ENCODE assay signal across 8 cellular contexts in genomic region chr22:42078469-42079318, GRCh38. TPM values are rescaled to one million over a fixed set of nuclear protein-coding genes. Genes with fewer than 3 reads are reported as not detected.
DNase-seq lines count a peak whose midpoint lies in the region; ATAC-seq and TF ChIP-seq lines count a peak whose summit lies in the region.

No MANE protein-coding gene starts in this region.

- H3K9me3 Mint-ChIP-seq in stimulated activated naive CD8-positive, alpha-beta T cell treated with anti-CD3 and anti-CD28 coated beads, Interleukin-15, Interleukin-2, amounts not matched to agents 100 ng/mL and 50 ng/mL, for 24 hours, result no peaks in the 10 kb centered on the region
- H3K9me3 Mint-ChIP-seq in natural killer cell treated with Interleukin-12 subunit alpha and Interleukin-12 subunit beta and Interleukin-15 and Interleukin-18, amount 100 ng/mL, for 72 hours, result no peaks in the 10 kb centered on the region

- ATAC-seq in stimulated activated naive CD8-positive, alpha-beta T cell treated with anti-CD3 and anti-CD28 coated beads, Interleukin-15, Interleukin-2, amounts not matched to agents 100 U/mL and 50 U/mL, for 24 hours, result no peak
- ATAC-seq in natural killer cell treated with Interleukin-12 subunit alpha and Interleukin-12 subunit beta and Interleukin-15 and Interleukin-18, amount 100 ng/mL, for 72 hours, result no peak

- no peaks in the 10 kb centered on the region for H3K27me3 Mint-ChIP-seq in stimulated activated naive CD8-positive, alpha-beta T cell treated with anti-CD3 and anti-CD28 coated beads, Interleukin-15, Interleukin-2, amounts not matched to agents 100 ng/mL and 50 ng/mL, for 24 hours
- H3K27me3 Mint-ChIP-seq in natural killer cell treated with Interleukin-12 subunit alpha and Interleukin-12 subunit beta and Interleukin-15 and Interleukin-18, amount 100 ng/mL, for 72 hours, result no peaks in the 10 kb centered on the region

- TF ChIP-seq CTCF in RWPE1 (conservative IDR thresholded peaks at IDR 0.05; ENCODE audit: low read depth), result no peak
- TF ChIP-seq CTCF in epithelial cell of proximal tubule (conservative IDR thresholded peaks at IDR 0.05; ENCODE audit: low read depth, low read length), result no peak

- CTCF ChIA-PET in RWPE1 (lab: Yijun Ruan, JAX), result interaction anchor here (0.7 to 0.9 kb wide), 2 partner anchors 11 to 207 kb away, joined by 3 read pairs; partner anchors contain the start of gene NDUFA6

- peaks cover 40% of the 10 kb centered on the region for H3K4me1 Mint-ChIP-seq in stimulated activated naive CD8-positive, alpha-beta T cell treated with anti-CD3 and anti-CD28 coated beads, Interleukin-15, Interleukin-2, amounts not matched to agents 100 ng/mL and 50 ng/mL, for 24 hours (ENCODE audit: low read depth)
- H3K4me1 Mint-ChIP-seq in natural killer cell treated with Interleukin-12 subunit alpha and Interleukin-12 subunit beta and Interleukin-15 and Interleukin-18, amount 100 ng/mL, for 72 hours (ENCODE audit: low read depth in 2 of 2), result peaks cover 24 to 28% of the 10 kb centered on the region in 2 donors

- H3K4me3 Mint-ChIP-seq in stimulated activated naive CD8-positive, alpha-beta T cell treated with anti-CD3 and anti-CD28 coated beads, Interleukin-15, Interleukin-2, amounts not matched to agents 100 ng/mL and 50 ng/mL, for 24 hours, result peak overlapping the region; percentile 96
- peak overlapping the region; percentile 98 for H3K4me3 Mint-ChIP-seq in natural killer cell treated with Interleukin-12 subunit alpha and Interleukin-12 subunit beta and Interleukin-15 and Interleukin-18, amount 100 ng/mL, for 72 hours

- H3K27ac ChIP-seq in RWPE1, result peak overlapping the region; percentile 90

- POLR2A ChIA-PET in RWPE1 (lab: Yijun Ruan, JAX; ENCODE audit: low non-redundant PET), result no interaction called here

- peak overlapping the region; percentile 58 for H3K4me3 ChIP-seq in epithelial cell of proximal tubule (ENCODE audit: low read depth, low read length)

- DNase-seq in stimulated activated naive CD8-positive, alpha-beta T cell treated with anti-CD3 and anti-CD28 coated beads, Interleukin-15, Interleukin-2, amounts not matched to agents 100 U/mL and 50 U/mL, for 24 hours, result no peak
- DNase-seq in RWPE1 (ENCODE audit: low spot score) (no peak), epithelial cell of proximal tubule (ENCODE audit: low read depth) (no peak), activated gamma-delta T cell (lab: John Stamatoyannopoulos, UW) (no peak), NCI-H526 treated with DMSO at 0.1 percent for 48 hours (lab: John Stamatoyannopoulos, UW) (no peak), GF-D8 (lab: John Stamatoyannopoulos, UW) (no peak)
- DNase-seq in natural killer cell treated with Interleukin-12 subunit alpha and Interleukin-12 subunit beta and Interleukin-15 and Interleukin-18, amount 100 ng/mL, for 72 hours (ENCODE audit: low spot score), result no peak

- H3K36me3 Mint-ChIP-seq in stimulated activated naive CD8-positive, alpha-beta T cell treated with anti-CD3 and anti-CD28 coated beads, Interleukin-15, Interleukin-2, amounts not matched to agents 100 ng/mL and 50 ng/mL, for 24 hours (ENCODE audit: low read depth), result peaks cover 16% of the 10 kb centered on the region
- peaks cover 6% of the 10 kb centered on the region for H3K36me3 Mint-ChIP-seq in natural killer cell treated with Interleukin-12 subunit alpha and Interleukin-12 subunit beta and Interleukin-15 and Interleukin-18, amount 100 ng/mL, for 72 hours

- peak overlapping the region; percentile 93 for H3K27ac Mint-ChIP-seq in stimulated activated naive CD8-positive, alpha-beta T cell treated with anti-CD3 and anti-CD28 coated beads, Interleukin-15, Interleukin-2, amounts not matched to agents 100 ng/mL and 50 ng/mL, for 24 hours
- H3K27ac Mint-ChIP-seq in natural killer cell treated with Interleukin-12 subunit alpha and Interleukin-12 subunit beta and Interleukin-15 and Interleukin-18, amount 100 ng/mL, for 72 hours, result peak overlapping the region; percentile 99

RNA-seq across cellular contexts. Expression of gene SMDT1, which starts 0.8 kb away (rescaled TPM):
- 1.1 and 3.0 TPM in 2 replicates for total RNA-seq in epithelial cell of proximal tubule
- total RNA-seq in natural killer cell treated with Interleukin-12 subunit alpha and Interleukin-12 subunit beta and Interleukin-15 and Interleukin-18, amount 100 ng/mL, for 72 hours, result 10 to 100 TPM; 41.6 to 77.5 TPM

RNA-seq across cellular contexts. Expression of gene PHETA2, which starts 4.6 kb away (rescaled TPM):
- 10.9 and 11.2 TPM in 2 replicates for total RNA-seq in epithelial cell of proximal tubule
- total RNA-seq in natural killer cell treated with Interleukin-12 subunit alpha and Interleukin-12 subunit beta and Interleukin-15 and Interleukin-18, amount 100 ng/mL, for 72 hours, result 1 to 10 TPM; 1.5 TPM

RNA-seq across cellular contexts. Expression of gene NAGA, which starts 8.1 kb away (rescaled TPM):
- 38.9 and 41.2 TPM in 2 replicates for total RNA-seq in epithelial cell of proximal tubule
- total RNA-seq in natural killer cell treated with Interleukin-12 subunit alpha and Interleukin-12 subunit beta and Interleukin-15 and Interleukin-18, amount 100 ng/mL, for 72 hours, result 10 to 100 TPM; 22.6 to 24.2 TPM

RNA-seq across cellular contexts. Expression of gene NDUFA6, which starts 11.9 kb away (rescaled TPM):
- total RNA-seq in epithelial cell of proximal tubule, result 91.0 and 108 TPM in 2 replicates
- 10 to 100 TPM; 47.8 to 99.5 TPM for total RNA-seq in natural killer cell treated with Interleukin-12 subunit alpha and Interleukin-12 subunit beta and Interleukin-15 and Interleukin-18, amount 100 ng/mL, for 72 hours

RNA-seq across cellular contexts. Expression of gene CYP2D6, which starts 51.9 kb away (rescaled TPM):
- total RNA-seq in epithelial cell of proximal tubule, result 0.14 and 0.29 TPM in 2 replicates
- 1 to 10 TPM; 1.7 to 6.1 TPM for total RNA-seq in natural killer cell treated with Interleukin-12 subunit alpha and Interleukin-12 subunit beta and Interleukin-15 and Interleukin-18, amount 100 ng/mL, for 72 hours

Comparison
In these comparisons a context has a peak if more than half of its experiments do, and no peak if none do; other contexts are left out.
1. RNA of gene SMDT1, which starts 0.8 kb away (total RNA-seq): 41.6 to 77.5 TPM in natural killer cell treated with Interleukin-12 subunit alpha and Interleukin-12 subunit beta and Interleukin-15 and Interleukin-18, amount 100 ng/mL, for 72 hours; 1.1 to 3.0 TPM in epithelial cell of proximal tubule; every median in the first group is over 10 times any median in the second.